In the genomic region with DNA sequence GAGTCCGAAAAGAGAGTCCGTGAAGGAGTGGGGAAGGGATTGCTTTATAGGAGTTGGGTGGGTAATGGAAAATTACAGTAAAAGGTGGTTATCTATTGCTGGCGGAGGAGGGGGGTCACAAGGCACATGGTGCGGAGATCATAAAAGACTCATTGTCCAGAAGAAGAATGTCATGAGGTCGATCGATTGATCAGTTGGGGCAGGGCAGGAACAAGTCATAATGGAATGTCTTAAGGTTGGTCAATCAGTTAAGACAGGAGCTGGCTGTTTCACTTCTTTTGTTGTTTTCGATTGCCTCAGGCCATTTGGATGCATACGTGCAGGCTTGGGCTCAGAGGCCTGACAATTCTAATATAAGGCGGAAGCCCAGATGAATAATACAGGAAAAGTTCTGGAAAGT, we compare ENCODE assay signal across 12 cellular contexts.
"Had no signal": no experiment of that assay in that cellular context is flagged by ENCODE, and none has a peak within 500 bp of the region (broad histone marks: within the 10 kb centered on the region; RNA-seq: fewer than 3 reads in every experiment).

No MANE protein-coding gene starts in this region.

- H3K9me3 Mint-ChIP-seq: activated CD4-positive, alpha-beta memory T cell treated with anti-CD3 and anti-CD28 coated beads, Interleukin-2, amount 10 ng/mL, durations not matched to agents 7 days and 5 days; activated naive CD4-positive, alpha-beta T cell treated with anti-CD3 and anti-CD28 coated beads, Interleukin-2, amount 50 U/mL, for 24 hours; T-helper 1 cell treated with Interleukin-12 subunit alpha and Interleukin-12 subunit beta and Interleukin-4 antibody, amounts not matched to agents 30 μg/mL and 1 μg/mL, for 36 hours had no signal

- DNase-seq: activated CD4-positive, alpha-beta memory T cell treated with anti-CD3 and anti-CD28 coated beads, Interleukin-2, amount 10 ng/mL, durations not matched to agents 7 days and 5 days; activated CD4-positive, alpha-beta T cell treated with anti-CD3 and anti-CD28 coated beads for 36 hours; activated effector memory CD4-positive, alpha-beta T cell treated with anti-CD3 and anti-CD28 coated beads, Interleukin-2, amount 50 U/mL, for 16 hours; activated T-cell treated with anti-CD3 and anti-CD28 coated beads, Interleukin-2, amount 50 U/mL, for 48 hours; esophagus squamous epithelium; kidney glomerular epithelial cell; right cardiac atrium; stimulated activated naive CD8-positive, alpha-beta T cell treated with anti-CD3 and anti-CD28 coated beads, Interleukin-15, Interleukin-2, amounts not matched to agents 100 U/mL and 50 U/mL, for 24 hours had no signal

- H3K4me3 ChIP-seq: esophagus squamous epithelium, smooth muscle cell, suprapubic skin had no signal

- H3K27me3 ChIP-seq: esophagus squamous epithelium, suprapubic skin had no signal

- H3K36me3 ChIP-seq: esophagus squamous epithelium, suprapubic skin had no signal

- H3K9me3 ChIP-seq: esophagus squamous epithelium, suprapubic skin had no signal

- H3K27ac Mint-ChIP-seq: activated CD4-positive, alpha-beta memory T cell treated with anti-CD3 and anti-CD28 coated beads, Interleukin-2, amount 10 ng/mL, durations not matched to agents 7 days and 5 days; activated CD4-positive, alpha-beta T cell treated with anti-CD3 and anti-CD28 coated beads for 36 hours; activated naive CD4-positive, alpha-beta T cell treated with anti-CD3 and anti-CD28 coated beads, Interleukin-2, amount 50 U/mL, for 24 hours; T-helper 1 cell treated with Interleukin-12 subunit alpha and Interleukin-12 subunit beta and Interleukin-4 antibody, amounts not matched to agents 30 μg/mL and 1 μg/mL, for 36 hours had no signal

- ATAC-seq: activated CD4-positive, alpha-beta T cell treated with anti-CD3 and anti-CD28 coated beads for 36 hours; right cardiac atrium; stimulated activated naive CD8-positive, alpha-beta T cell treated with anti-CD3 and anti-CD28 coated beads, Interleukin-15, Interleukin-2, amounts not matched to agents 100 U/mL and 50 U/mL, for 24 hours had no signal

- H3K4me3 Mint-ChIP-seq: activated CD4-positive, alpha-beta memory T cell treated with anti-CD3 and anti-CD28 coated beads, Interleukin-2, amount 10 ng/mL, durations not matched to agents 7 days and 5 days; activated CD4-positive, alpha-beta T cell treated with anti-CD3 and anti-CD28 coated beads for 36 hours; activated naive CD4-positive, alpha-beta T cell treated with anti-CD3 and anti-CD28 coated beads, Interleukin-2, amount 50 U/mL, for 24 hours; T-helper 1 cell treated with Interleukin-12 subunit alpha and Interleukin-12 subunit beta and Interleukin-4 antibody, amounts not matched to agents 30 μg/mL and 1 μg/mL, for 36 hours had no signal

- H3K4me2 ChIP-seq: smooth muscle cell had no signal

- H3K27me3 Mint-ChIP-seq: activated CD4-positive, alpha-beta memory T cell treated with anti-CD3 and anti-CD28 coated beads, Interleukin-2, amount 10 ng/mL, durations not matched to agents 7 days and 5 days; activated CD4-positive, alpha-beta T cell treated with anti-CD3 and anti-CD28 coated beads for 36 hours; activated naive CD4-positive, alpha-beta T cell treated with anti-CD3 and anti-CD28 coated beads, Interleukin-2, amount 50 U/mL, for 24 hours had no signal

- H3K36me3 Mint-ChIP-seq: activated naive CD4-positive, alpha-beta T cell treated with anti-CD3 and anti-CD28 coated beads, Interleukin-2, amount 50 U/mL, for 24 hours had no signal

- H3K4me1 Mint-ChIP-seq: activated CD4-positive, alpha-beta memory T cell treated with anti-CD3 and anti-CD28 coated beads, Interleukin-2, amount 10 ng/mL, durations not matched to agents 7 days and 5 days; activated CD4-positive, alpha-beta T cell treated with anti-CD3 and anti-CD28 coated beads for 36 hours; activated naive CD4-positive, alpha-beta T cell treated with anti-CD3 and anti-CD28 coated beads, Interleukin-2, amount 50 U/mL, for 24 hours had no signal
